In the genomic region with DNA sequence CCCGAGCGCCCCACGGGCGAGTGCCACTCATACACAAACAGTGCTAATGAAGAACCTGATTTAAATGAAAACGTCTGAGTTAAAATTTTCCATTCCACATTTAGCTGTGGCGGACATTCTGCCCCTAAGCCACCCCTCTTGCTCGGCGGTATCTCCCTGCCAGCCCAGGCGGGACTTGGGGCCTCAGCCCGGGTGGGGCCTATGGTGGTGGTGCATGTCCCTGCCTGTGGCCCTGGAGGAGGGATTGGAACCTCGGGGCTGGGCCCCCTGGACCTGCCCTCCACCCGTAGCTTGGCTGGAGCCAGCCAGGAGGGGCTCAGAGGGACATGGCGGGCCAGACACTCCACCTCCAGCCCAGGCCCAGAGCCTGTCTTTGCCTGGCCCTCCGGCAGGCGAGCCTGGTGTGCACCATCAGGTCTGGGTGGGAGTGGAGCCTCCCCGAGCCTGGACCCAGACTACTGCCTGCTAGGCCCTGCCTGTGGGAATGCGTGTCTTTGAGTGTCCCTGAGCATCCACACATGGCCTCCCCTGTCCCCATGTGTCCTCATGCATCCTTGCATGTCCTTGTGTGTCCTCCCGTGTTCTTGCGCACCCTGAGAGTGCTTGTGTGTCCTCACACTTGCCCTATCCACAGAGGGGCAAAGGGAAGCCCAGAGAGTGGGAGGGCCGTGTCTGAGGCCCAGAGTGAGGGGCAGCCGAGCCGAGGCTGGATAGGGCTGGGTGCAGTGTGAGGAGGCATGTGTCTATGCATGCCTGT, we compare ENCODE assay signal across 27 cellular contexts. TPM values are rescaled to one million over a fixed set of nuclear protein-coding genes. Genes with fewer than 3 reads are reported as not detected.
DNase-seq lines count a peak whose midpoint lies in the region; ATAC-seq and TF ChIP-seq lines count a peak whose summit lies in the region.
"Had no signal": no experiment of that assay in that cellular context is flagged by ENCODE, and none has a peak within 500 bp of the region (broad histone marks: within the 10 kb centered on the region; RNA-seq: fewer than 3 reads in every experiment).

No MANE protein-coding gene starts in this region.

- H3K27me3 ChIP-seq in heart left ventricle (no peaks in the 10 kb centered on the region), endodermal cell (ENCODE audit: control insufficient read depth, insufficient read depth, low read length, poor library complexity, severe bottlenecking) (no peaks in the 10 kb centered on the region), tibial nerve (no peaks in the 10 kb centered on the region)
- H3K27me3 ChIP-seq: spleen had no signal

- no peak for TF ChIP-seq POLR2A in heart left ventricle (IDR thresholded peaks at IDR 0.05)
- no peak for TF ChIP-seq POLR2A in tibial nerve (IDR thresholded peaks at IDR 0.05)

- intact Hi-C loops in heart left ventricle (cut with DNase I) (no loop called here), Right ventricle myocardium inferior (cut with DNase I) (no loop called here)

- DNase-seq in heart left ventricle = no peak
- no peak for DNase-seq in Right ventricle myocardium inferior (ENCODE audit: missing footprints)
- no peak for DNase-seq in RWPE1 (ENCODE audit: low spot score)
- DNase-seq in endodermal cell = no peak
- no peak for DNase-seq in tibial nerve (ENCODE audit: low spot score in 2 of 2)
- DNase-seq in T-helper 2 cell treated with Interferon-gamma antibody and Interleukin-4, amounts not matched to agents 5 μg/mL and 100 μg/mL, for 36 hours (ENCODE audit: low spot score) = no peak
- DNase-seq in COR-L47 (lab: John Stamatoyannopoulos, UW) = no peak
- DNase-seq: 8988T; activated CD4-positive, alpha-beta T cell treated with anti-CD3 and anti-CD28 coated beads for 48 hours; activated CD8-positive, alpha-beta memory T cell treated with anti-CD3 and anti-CD28 coated beads for 24 hours; activated gamma-delta T cell; activated T-cell treated with anti-CD3 and anti-CD28 coated beads, Interleukin-2, amount 50 U/mL, for 1 hour; CD8-positive, alpha-beta memory T cell; kidney glomerular epithelial cell; mammary epithelial cell; NCI-H2081; NCI-H226; NCI-H748 treated with DMSO at 0.1 percent for 48 hours; RPMI8226; spleen; T-helper 17 cell had no signal

- no peak overlapping the region for H3K27ac Mint-ChIP-seq in endodermal cell
- H3K27ac Mint-ChIP-seq in T-helper 2 cell treated with Interferon-gamma antibody and Interleukin-4, amounts not matched to agents 5 μg/mL and 100 μg/mL, for 36 hours = no peak overlapping the region
- H3K27ac Mint-ChIP-seq: T-helper 17 cell had no signal

- H3K36me3 Mint-ChIP-seq in endodermal cell (ENCODE audit: low read depth) = peaks cover 7% of the 10 kb centered on the region
- no peaks in the 10 kb centered on the region for H3K36me3 Mint-ChIP-seq in T-helper 2 cell treated with Interferon-gamma antibody and Interleukin-4, amounts not matched to agents 5 μg/mL and 100 μg/mL, for 36 hours (ENCODE audit: low read depth)

- POLR2A ChIA-PET in RWPE1 (lab: Yijun Ruan, JAX; ENCODE audit: low non-redundant PET) = no interaction called here

- H3K9ac ChIP-seq in endodermal cell (ENCODE audit: extremely low read depth, low read length, poor library complexity, severe bottlenecking) = no peak overlapping the region

- H3K9me3 ChIP-seq in heart left ventricle (no peaks in the 10 kb centered on the region), endodermal cell (ENCODE audit: control insufficient read depth, low read length) (no peaks in the 10 kb centered on the region), tibial nerve (no peaks in the 10 kb centered on the region)
- H3K9me3 ChIP-seq: spleen had no signal

- peak overlapping the region in 9 of 12 donors; percentile 9 to 63 (median 51) for H3K27ac ChIP-seq in heart left ventricle
- H3K27ac ChIP-seq in RWPE1 = peak overlapping the region; percentile 60
- peak overlapping the region; percentile 32 for H3K27ac ChIP-seq in endodermal cell (ENCODE audit: low read depth, low read length)
- peak overlapping the region in 3 of 4 donors; percentile 31 to 94 (median 85) for H3K27ac ChIP-seq in tibial nerve
- H3K27ac ChIP-seq: SK-N-MC, spleen had no signal

- no peaks in the 10 kb centered on the region for H3K4me1 Mint-ChIP-seq in endodermal cell
- peaks cover 8% of the 10 kb centered on the region for H3K4me1 Mint-ChIP-seq in T-helper 2 cell treated with Interferon-gamma antibody and Interleukin-4, amounts not matched to agents 5 μg/mL and 100 μg/mL, for 36 hours (ENCODE audit: low read depth)

- CTCF ChIA-PET in RWPE1 (lab: Yijun Ruan, JAX) = no interaction called here

- H3K4me1 ChIP-seq in heart left ventricle = peaks cover 22 to 71% (median 62%) of the 10 kb centered on the region in 12 donors
- no peaks in the 10 kb centered on the region for H3K4me1 ChIP-seq in endodermal cell (ENCODE audit: control insufficient read depth, insufficient read depth, low read length)
- peaks cover 0 to 82% (median 56%) of the 10 kb centered on the region in 4 donors for H3K4me1 ChIP-seq in tibial nerve

- WGBS in heart left ventricle, 4 donors = 63 to 79% (median 68%) methylated on average over 17 to 22 of the region's 22 CpGs
- WGBS in endodermal cell (ENCODE audit: insufficient coverage in 1 of 2, insufficient read length in 1 of 2), 2 experiments = 94 to 97% methylated on average over 12 to 22 of the region's 22 CpGs
- WGBS in tibial nerve, 2 donors = 73 to 74% methylated on average over 19 of the region's 22 CpGs

- ATAC-seq in heart left ventricle (no peak), Right ventricle myocardium inferior (no peak), HG03378 (IDR thresholded peaks at IDR 0.05; ENCODE audit: unreplicated experiment) (no peak)
- ATAC-seq: right cardiac atrium, T-helper 17 cell had no signal

- TF ChIP-seq CTCF in heart left ventricle (IDR thresholded peaks at IDR 0.05) = no peak
- no peak for TF ChIP-seq CTCF in RWPE1 (conservative IDR thresholded peaks at IDR 0.05; ENCODE audit: low read depth)
- no peak for TF ChIP-seq CTCF in endodermal cell (conservative IDR thresholded peaks at IDR 0.05)
- TF ChIP-seq CTCF in tibial nerve (IDR thresholded peaks at IDR 0.05) = no peak

- no peak overlapping the region for H3K4me3 Mint-ChIP-seq in endodermal cell
- no peak overlapping the region for H3K4me3 Mint-ChIP-seq in T-helper 2 cell treated with Interferon-gamma antibody and Interleukin-4, amounts not matched to agents 5 μg/mL and 100 μg/mL, for 36 hours
- H3K4me3 Mint-ChIP-seq: T-helper 17 cell had no signal

- no peaks in the 10 kb centered on the region for H3K27me3 Mint-ChIP-seq in endodermal cell (ENCODE audit: insufficient read depth)
- H3K27me3 Mint-ChIP-seq in T-helper 2 cell treated with Interferon-gamma antibody and Interleukin-4, amounts not matched to agents 5 μg/mL and 100 μg/mL, for 36 hours (ENCODE audit: low read depth) = no peaks in the 10 kb centered on the region
- H3K27me3 Mint-ChIP-seq: CD8-positive, alpha-beta memory T cell; T-helper 17 cell had no signal

- H3K4me3 ChIP-seq in heart left ventricle = no peak overlapping the region
- H3K4me3 ChIP-seq in endodermal cell (ENCODE audit: low read length) = no peak overlapping the region
- no peak overlapping the region for H3K4me3 ChIP-seq in tibial nerve
- H3K4me3 ChIP-seq: SK-N-MC, spleen had no signal

- H3K36me3 ChIP-seq in heart left ventricle (peaks cover 0 to 14% (median 5%) of the 10 kb centered on the region in 9 donors), endodermal cell (ENCODE audit: control insufficient read depth, insufficient read depth, low read length) (peaks cover 7% of the 10 kb centered on the region), tibial nerve (peaks cover 0 to 23% (median 0%) of the 10 kb centered on the region in 3 donors)

- no peak for TF ChIP-seq EP300 in tibial nerve (IDR thresholded peaks at IDR 0.05)

- no peaks in the 10 kb centered on the region for H3K9me3 Mint-ChIP-seq in endodermal cell
- no peaks in the 10 kb centered on the region for H3K9me3 Mint-ChIP-seq in T-helper 2 cell treated with Interferon-gamma antibody and Interleukin-4, amounts not matched to agents 5 μg/mL and 100 μg/mL, for 36 hours
- H3K9me3 Mint-ChIP-seq: CD8-positive, alpha-beta memory T cell had no signal

RNA-seq across cellular contexts. Expression of a gene that starts 4.4 kb away (rescaled TPM):
- total RNA-seq in heart left ventricle = 10 to 100 TPM; 15.7 to 45.2 (median 40.6) TPM
- polyA plus RNA-seq in heart left ventricle = 10 to 100 TPM; 21.5 to 26.3 TPM
- 44.4 TPM for total RNA-seq in Right ventricle myocardium inferior
- total RNA-seq in endodermal cell = 10 to 100 TPM; 82.2 to 82.3 TPM
- polyA plus RNA-seq in endodermal cell (2013, experiment 1 of 2) = 70.4 TPM
- polyA plus RNA-seq in endodermal cell (2013, experiment 2 of 2) = 56.8 TPM
- 10 to 100 TPM; 40.6 to 53.7 (median 47.4) TPM for total RNA-seq in tibial nerve

RNA-seq across cellular contexts. Expression of a gene that starts 14.8 kb away (rescaled TPM):
- total RNA-seq in heart left ventricle (1 to 10 TPM in 1 of 9 donors, under 1 TPM in 4, not detected in 4; 0.17 to 1.0 (median 0.46) TPM), Right ventricle myocardium inferior (0.32 TPM), endodermal cell (not detected), tibial nerve (10 to 100 TPM in 1 of 4 donors, 1 to 10 TPM in 3; 1.5 to 12.4 (median 6.6) TPM)
- 1 to 10 TPM in 1 of 2 donors, under 1 TPM in 1; 0.50 to 1.0 TPM for polyA plus RNA-seq in heart left ventricle
- polyA plus RNA-seq in endodermal cell (2013, experiment 1 of 2) = 2.2 TPM
- 0.87 TPM for polyA plus RNA-seq in endodermal cell (2013, experiment 2 of 2)
- total RNA-seq: CD8-positive, alpha-beta memory T cell; epithelial cell of proximal tubule; H4 had no signal
- polyA plus RNA-seq: CD8-positive, alpha-beta memory T cell; neural cell had no signal

RNA-seq across cellular contexts. Expression of a gene that starts 19.0 kb away (rescaled TPM):
- 10 to 100 TPM; 18.2 to 31.3 (median 20.2) TPM for total RNA-seq in heart left ventricle
- 10 to 100 TPM; 15.8 to 30.1 TPM for polyA plus RNA-seq in heart left ventricle
- total RNA-seq in Right ventricle myocardium inferior = 24.5 TPM
- total RNA-seq in endodermal cell = 10 to 100 TPM; 45.6 to 55.2 TPM
- 44.3 TPM for polyA plus RNA-seq in endodermal cell (2013, experiment 1 of 2)
- polyA plus RNA-seq in endodermal cell (2013, experiment 2 of 2) = 33.8 TPM
- total RNA-seq in tibial nerve = 100 to 1,000 TPM in 1 of 4 donors, 10 to 100 TPM in 3; 39.0 to 139 (median 55.9) TPM

RNA-seq across cellular contexts. Expression of a gene that starts 20.1 kb away (rescaled TPM):
- 10 to 100 TPM; 35.8 to 85.3 (median 41.5) TPM for total RNA-seq in heart left ventricle
- polyA plus RNA-seq in heart left ventricle = 10 to 100 TPM; 29.3 to 67.1 TPM
- 42.7 TPM for total RNA-seq in Right ventricle myocardium inferior
- total RNA-seq in endodermal cell = 100 to 1,000 TPM; 320 to 415 TPM
- polyA plus RNA-seq in endodermal cell (2013, experiment 1 of 2) = 514 TPM
- 506 TPM for polyA plus RNA-seq in endodermal cell (2013, experiment 2 of 2)
- 100 to 1,000 TPM; 135 to 238 (median 176) TPM for total RNA-seq in tibial nerve

RNA-seq across cellular contexts. Expression of a gene that starts 56.0 kb away (rescaled TPM):
- 10 to 100 TPM in 8 of 9 donors, 1 to 10 TPM in 1; 8.8 to 22.1 (median 13.0) TPM for total RNA-seq in heart left ventricle
- 10 to 100 TPM in 1 of 2 donors, 1 to 10 TPM in 1; 9.9 to 14.5 TPM for polyA plus RNA-seq in heart left ventricle
- 18.0 TPM for total RNA-seq in Right ventricle myocardium inferior
- total RNA-seq in endodermal cell = 10 to 100 TPM; 61.3 to 76.1 TPM
- polyA plus RNA-seq in endodermal cell (2013, experiment 1 of 2) = 43.6 TPM
- 34.4 TPM for polyA plus RNA-seq in endodermal cell (2013, experiment 2 of 2)
- total RNA-seq in tibial nerve = 10 to 100 TPM; 23.0 to 35.1 (median 26.0) TPM

Comparison
In these comparisons a context has a peak if more than half of its experiments do, and no peak if none do; other contexts are left out.
1. H3K27ac ChIP-seq: peak in every context shown above with its lines; median percentile 85 in tibial nerve; 60 in RWPE1; 51 in heart left ventricle; 32 in endodermal cell.